22 cellular contexts compared by ENCODE assay signal in the genomic region with DNA sequence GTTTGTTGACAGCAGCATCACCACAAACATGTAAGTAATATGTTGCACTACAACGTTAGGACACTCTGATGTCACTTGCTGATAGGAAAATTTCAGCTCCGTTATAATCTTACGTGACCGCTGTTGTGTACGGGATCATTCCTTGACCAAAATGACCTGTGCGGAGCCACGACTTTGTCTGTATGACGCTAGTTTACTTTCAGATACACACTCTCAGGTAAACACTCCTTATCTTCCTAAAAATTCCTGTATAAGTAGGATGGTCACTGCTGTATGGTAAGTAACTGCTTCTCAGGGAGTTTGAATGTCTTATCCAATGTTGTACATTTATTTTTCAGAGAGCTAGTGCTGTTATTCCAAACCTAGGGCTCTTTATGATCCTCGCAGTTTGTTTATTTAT.
DNase-seq lines count a peak whose midpoint lies in the region; ATAC-seq and TF ChIP-seq lines count a peak whose summit lies in the region.
"Had no signal": no experiment of that assay in that cellular context is flagged by ENCODE, and none has a peak within 500 bp of the region (broad histone marks: within the 10 kb centered on the region; RNA-seq: fewer than 3 reads in every experiment).

No MANE protein-coding gene starts in this region.

- H3K36me3 ChIP-seq in GM06990 (ENCODE audit: control insufficient read depth, insufficient read depth, low read length) (peaks cover 1% of the 10 kb centered on the region; the same call in 1 of the 2 replicates), RWPE2 (ENCODE audit: low read depth) (no peaks in the 10 kb centered on the region), neural cell (ENCODE audit: insufficient read depth, low read length) (no peaks in the 10 kb centered on the region), stomach (no peaks in the 10 kb centered on the region)
- H3K36me3 ChIP-seq: HAP-1 had no signal

- H3K27me3 ChIP-seq in GM06990 (replicated peaks; ENCODE audit: control insufficient read depth, insufficient read depth, low read length) = no peaks in the 10 kb centered on the region
- H3K27me3 ChIP-seq in RWPE2 (ENCODE audit: insufficient read depth, poor library complexity, severe bottlenecking) = no peaks in the 10 kb centered on the region
- no peaks in the 10 kb centered on the region for H3K27me3 ChIP-seq in neural cell (ENCODE audit: insufficient read depth, low read depth, low read length)
- H3K27me3 ChIP-seq in stomach = no peaks in the 10 kb centered on the region

- TF ChIP-seq RAD21 in neural cell (conservative IDR thresholded peaks at IDR 0.05) = no peak

- TF ChIP-seq CTCF in GM06990 (IDR thresholded peaks at IDR 0.05; ENCODE audit: insufficient read depth, low read length, poor library complexity, severe bottlenecking) (no peak), HFFc6 (IDR thresholded peaks at IDR 0.05) (no peak), RWPE2 (IDR thresholded peaks at IDR 0.05; ENCODE audit: poor library complexity, severe bottlenecking) (no peak), neural cell (IDR thresholded peaks at IDR 0.05; ENCODE audit: poor library complexity, severe bottlenecking) (no peak), stomach (IDR thresholded peaks at IDR 0.05) (no peak)

- H3K4me3 ChIP-seq in GM06990 (replicated peaks; ENCODE audit: low read depth, low read length) (0 out of 2 replicates have a peak overlapping the region, but pooled peaks have one; percentile 17), RWPE2 (ENCODE audit: severe bottlenecking) (no peak overlapping the region), neural cell (ENCODE audit: low read length) (no peak overlapping the region), stomach (no peak overlapping the region)
- H3K4me3 ChIP-seq: GM23338, HAP-1 had no signal

- ATAC-seq in RWPE2 (ENCODE audit: low read depth) (no peak), HG03196 (IDR thresholded peaks at IDR 0.05; ENCODE audit: unreplicated experiment) (no peak)
- ATAC-seq: CD8-positive, alpha-beta T cell; GM23338; T-helper 17 cell had no signal

- no peaks in the 10 kb centered on the region for H3K36me3 Mint-ChIP-seq in HFFc6 (ENCODE audit: low read depth)
- H3K36me3 Mint-ChIP-seq: CD8-positive, alpha-beta T cell had no signal

- DNase-seq in GM06990 (ENCODE audit: extremely low read depth, insufficient read length) (no peak), HFFc6 (no peak), RWPE2 (ENCODE audit: low spot score) (no peak), stomach (no peak), kidney glomerular epithelial cell (lab: John Stamatoyannopoulos, UW) (no peak)
- DNase-seq: Caco-2; CD8-positive, alpha-beta T cell; DND-41; KBM-7; MV-4-11; NCI-H2227 treated with DMSO at 0.1 percent for 48 hours; NCI-H526 treated with DMSO at 0.1 percent for 48 hours; SIG-M5; SK-N-SH; SW 1271; T-helper 17 cell had no signal

- no peaks in the 10 kb centered on the region for H4K20me1 ChIP-seq in neural cell (ENCODE audit: insufficient read depth)

- intact Hi-C loops in stomach (cut with DNase I; ENCODE audit: low total_unique reads) = no loop called here

- peaks cover 9% of the 10 kb centered on the region for H3F3A ChIP-seq in neural cell (ENCODE audit: insufficient read depth, low read length, poor library complexity, severe bottlenecking)

- H3K4me3 Mint-ChIP-seq in HFFc6 = no peak overlapping the region
- H3K4me3 Mint-ChIP-seq: CD8-positive, alpha-beta T cell; GM23338; T-helper 17 cell had no signal

- TF ChIP-seq EP300 in neural cell (conservative IDR thresholded peaks at IDR 0.05; ENCODE audit: poor library complexity, severe bottlenecking) = no peak
- no peak for TF ChIP-seq EP300 in stomach (IDR thresholded peaks at IDR 0.05)

- no peak overlapping the region for H2AFZ ChIP-seq in neural cell (ENCODE audit: low read depth, low read length)

- H3K9me2 ChIP-seq in neural cell (ENCODE audit: insufficient read depth, low read length) = no peaks in the 10 kb centered on the region
- H3K9me2 ChIP-seq: SK-N-SH had no signal

- no peak for TF ChIP-seq POLR2A in stomach (IDR thresholded peaks at IDR 0.05)

- H3K27ac ChIP-seq in RWPE2 (ENCODE audit: poor library complexity, severe bottlenecking) = peak overlapping the region; percentile 20
- peak overlapping the region; percentile 67 for H3K27ac ChIP-seq in neural cell (ENCODE audit: low read length)
- H3K27ac ChIP-seq in stomach = no peak overlapping the region
- H3K27ac ChIP-seq: C4-2B, RWPE1 had no signal

- H3K9ac ChIP-seq in neural cell (ENCODE audit: low read length) = no peak overlapping the region
- H3K9ac ChIP-seq: SK-N-SH had no signal

- no peak overlapping the region for H3K4me2 ChIP-seq in neural cell (ENCODE audit: low read length)
- H3K4me2 ChIP-seq: GM23338, SK-N-SH had no signal

- WGBS in stomach, 5 donors = 76 to 89% (median 84%) methylated on average over 9 of the region's 9 CpGs

- peaks cover 28% of the 10 kb centered on the region for H3K4me1 ChIP-seq in RWPE2 (ENCODE audit: insufficient read depth, poor library complexity, severe bottlenecking)
- no peaks in the 10 kb centered on the region for H3K4me1 ChIP-seq in stomach
- H3K4me1 ChIP-seq: Caco-2 had no signal

- H3K9me3 ChIP-seq in RWPE2 (ENCODE audit: severe bottlenecking) (no peaks in the 10 kb centered on the region), neural cell (ENCODE audit: low read length) (no peaks in the 10 kb centered on the region), stomach (no peaks in the 10 kb centered on the region)
- H3K9me3 ChIP-seq: Caco-2, HAP-1, SK-N-SH had no signal

- H3K27ac Mint-ChIP-seq in HFFc6 = peak overlapping the region; percentile 44; the same call in 1 of the 2 replicates
- H3K27ac Mint-ChIP-seq: CD8-positive, alpha-beta T cell; T-helper 17 cell had no signal

- no peaks in the 10 kb centered on the region for H3K9me3 Mint-ChIP-seq in HFFc6
- H3K9me3 Mint-ChIP-seq: CD8-positive, alpha-beta T cell; GM23338 had no signal

- H3K4me1 Mint-ChIP-seq in HFFc6 (ENCODE audit: low read depth) = peaks cover 47% of the 10 kb centered on the region
- H3K4me1 Mint-ChIP-seq: GM23338, T-helper 17 cell had no signal

- no peaks in the 10 kb centered on the region for H3K27me3 Mint-ChIP-seq in HFFc6 (ENCODE audit: insufficient read depth)
- H3K27me3 Mint-ChIP-seq: T-helper 17 cell had no signal

- H3K79me2 ChIP-seq in neural cell (replicated peaks; ENCODE audit: insufficient read depth, low read length) = no peaks in the 10 kb centered on the region

TF ChIP-seq in neural cell, 6 proteins besides CTCF, POLR2A, EP300 and RAD21:
- TF ChIP-seq, protein P1, sequence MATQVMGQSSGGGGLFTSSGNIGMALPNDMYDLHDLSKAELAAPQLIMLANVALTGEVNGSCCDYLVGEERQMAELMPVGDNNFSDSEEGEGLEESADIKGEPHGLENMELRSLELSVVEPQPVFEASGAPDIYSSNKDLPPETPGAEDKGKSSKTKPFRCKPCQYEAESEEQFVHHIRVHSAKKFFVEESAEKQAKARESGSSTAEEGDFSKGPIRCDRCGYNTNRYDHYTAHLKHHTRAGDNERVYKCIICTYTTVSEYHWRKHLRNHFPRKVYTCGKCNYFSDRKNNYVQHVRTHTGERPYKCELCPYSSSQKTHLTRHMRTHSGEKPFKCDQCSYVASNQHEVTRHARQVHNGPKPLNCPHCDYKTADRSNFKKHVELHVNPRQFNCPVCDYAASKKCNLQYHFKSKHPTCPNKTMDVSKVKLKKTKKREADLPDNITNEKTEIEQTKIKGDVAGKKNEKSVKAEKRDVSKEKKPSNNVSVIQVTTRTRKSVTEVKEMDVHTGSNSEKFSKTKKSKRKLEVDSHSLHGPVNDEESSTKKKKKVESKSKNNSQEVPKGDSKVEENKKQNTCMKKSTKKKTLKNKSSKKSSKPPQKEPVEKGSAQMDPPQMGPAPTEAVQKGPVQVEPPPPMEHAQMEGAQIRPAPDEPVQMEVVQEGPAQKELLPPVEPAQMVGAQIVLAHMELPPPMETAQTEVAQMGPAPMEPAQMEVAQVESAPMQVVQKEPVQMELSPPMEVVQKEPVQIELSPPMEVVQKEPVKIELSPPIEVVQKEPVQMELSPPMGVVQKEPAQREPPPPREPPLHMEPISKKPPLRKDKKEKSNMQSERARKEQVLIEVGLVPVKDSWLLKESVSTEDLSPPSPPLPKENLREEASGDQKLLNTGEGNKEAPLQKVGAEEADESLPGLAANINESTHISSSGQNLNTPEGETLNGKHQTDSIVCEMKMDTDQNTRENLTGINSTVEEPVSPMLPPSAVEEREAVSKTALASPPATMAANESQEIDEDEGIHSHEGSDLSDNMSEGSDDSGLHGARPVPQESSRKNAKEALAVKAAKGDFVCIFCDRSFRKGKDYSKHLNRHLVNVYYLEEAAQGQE (IDR thresholded peaks at IDR 0.05; ENCODE audit: borderline replicate concordance) = no peak
- TF ChIP-seq POLR2AphosphoS5 (IDR thresholded peaks at IDR 0.05) = peak; percentile 23

Comparison
In these comparisons a context has a peak if more than half of its experiments do, and no peak if none do; other contexts are left out.
1. H3K27ac ChIP-seq: peak in RWPE2 (single experiment) and neural cell (single experiment); none in stomach (0 of 5).